Comparison of ENCODE assay signal across 16 cellular contexts in the genomic region with DNA sequence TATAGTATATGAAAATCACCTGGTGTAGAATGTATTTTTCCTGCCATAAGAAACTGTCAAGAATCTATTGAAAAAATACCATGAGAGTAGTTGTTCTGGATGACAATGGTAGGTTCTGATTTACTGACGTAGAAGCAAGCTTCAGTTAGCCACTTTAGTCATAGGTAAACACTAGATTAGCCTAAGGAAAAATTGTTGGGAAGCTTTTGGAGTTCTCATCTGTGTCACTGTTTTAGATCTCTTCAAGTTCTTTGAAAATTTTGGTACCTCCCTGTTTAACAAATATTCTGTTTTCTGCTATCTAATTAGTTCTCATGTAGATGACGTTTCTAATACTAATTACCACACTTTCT.
DNase-seq lines count a peak whose midpoint lies in the region; ATAC-seq and TF ChIP-seq lines count a peak whose summit lies in the region.
"Had no signal": no experiment of that assay in that cellular context is flagged by ENCODE, and none has a peak within 500 bp of the region (broad histone marks: within the 10 kb centered on the region; RNA-seq: fewer than 3 reads in every experiment).

No MANE protein-coding gene starts in this region.

- no peak overlapping the region for H3K4me2 ChIP-seq in OCI-LY7 (ENCODE audit: low read length)

- H3K9me2 ChIP-seq in OCI-LY7 (ENCODE audit: insufficient read depth, low read length): no peaks in the 10 kb centered on the region

- DNase-seq in ELR (ENCODE audit: low read depth) (peak; percentile 64), SK-N-MC (ENCODE audit: low read depth, low spot score) (no peak), epithelial cell of esophagus (ENCODE audit: low read depth) (peak; percentile 76), OCI-M1 (lab: John Stamatoyannopoulos, UW) (no peak), OCI-LY7 (ENCODE audit: low spot score) (no peak), GM13976 (ENCODE audit: low spot score) (no peak)
- DNase-seq in naive thymus-derived CD4-positive, alpha-beta T cell: no peak
- DNase-seq: DMS 273 treated with DMSO at 0.1 percent for 48 hours, glutamatergic neuron, natural killer cell, NCI-H2107, NCI-H526 treated with DMSO at 0.1 percent for 48 hours had no signal

- no peak overlapping the region for H2AFZ ChIP-seq in OCI-LY7 (ENCODE audit: low read length)

- no peaks in the 10 kb centered on the region for H3K27me3 ChIP-seq in naive thymus-derived CD4-positive, alpha-beta T cell (ENCODE audit: control insufficient read depth in 2 of 2, insufficient read depth in 2 of 2, low read length in 2 of 2)

- H3K4me3 Mint-ChIP-seq in naive thymus-derived CD4-positive, alpha-beta T cell: peak overlapping the region in 6 of 10 donors; percentile 4 to 70 (median 18)
- H3K4me3 Mint-ChIP-seq: B cell, natural killer cell had no signal

- H3K79me2 ChIP-seq in OCI-LY7 (ENCODE audit: insufficient read depth, low read depth, low read length): no peaks in the 10 kb centered on the region

- no TSS peak for BruUV-seq in OCI-LY7 (replicated peaks; lab: Mats Ljungman, UMichigan)

- H3K27ac ChIP-seq in SK-N-MC (no peak overlapping the region), OCI-LY7 (ENCODE audit: low read depth, low read length, poor library complexity, severe bottlenecking) (no peak overlapping the region)
- H3K27ac ChIP-seq in naive thymus-derived CD4-positive, alpha-beta T cell (ENCODE audit: low read depth, low read length): no peak overlapping the region
- H3K27ac ChIP-seq: HL-60, prostate gland had no signal

- no peaks in the 10 kb centered on the region for H4K20me1 ChIP-seq in OCI-LY7 (ENCODE audit: insufficient read depth, low read length)

- intact Hi-C loops in naive thymus-derived CD4-positive, alpha-beta T cell (cut with micrococcal nuclease): no loop called here
- intact Hi-C loops in OCI-LY7 (cut with micrococcal nuclease; ENCODE audit: unreplicated experiment): no loop called here

- TF ChIP-seq CTCF in epithelial cell of esophagus (IDR thresholded peaks at IDR 0.05; ENCODE audit: insufficient read depth, low read depth, low read length, missing control alignments) (no peak), OCI-LY7 (conservative IDR thresholded peaks at IDR 0.05; ENCODE audit: low read length) (no peak), GM13976 (IDR thresholded peaks at IDR 0.05; ENCODE audit: borderline replicate concordance, control extremely low read depth, extremely low read depth, insufficient read depth, missing control alignments) (no peak)

- no peaks in the 10 kb centered on the region for H3K9me3 ChIP-seq in SK-N-MC (ENCODE audit: low read depth, low read length)
- H3K9me3 ChIP-seq in naive thymus-derived CD4-positive, alpha-beta T cell (ENCODE audit: control insufficient read depth in 2 of 3, low read length in 3 of 3): peaks cover 0 to 4% (median 0%) of the 10 kb centered on the region in 3 experiments
- 0 out of 2 replicates have a peak, but pooled peaks cover 5% of the 10 kb centered on the region for H3K9me3 ChIP-seq in OCI-LY7 (ENCODE audit: low read length)
- H3K9me3 ChIP-seq: prostate gland had no signal

- H3K4me1 ChIP-seq in naive thymus-derived CD4-positive, alpha-beta T cell (ENCODE audit: control insufficient read depth in 2 of 2, insufficient read depth in 2 of 2, low read length in 2 of 2): peaks cover 0 to 6% of the 10 kb centered on the region in 2 donors
- H3K4me1 ChIP-seq in OCI-LY7 (ENCODE audit: insufficient read depth, low read length, poor library complexity, severe bottlenecking): no peaks in the 10 kb centered on the region
- H3K4me1 ChIP-seq: prostate gland had no signal

- H3K4me3 ChIP-seq in SK-N-MC (peak overlapping the region; percentile 22; the same call in 1 of the 2 replicates), epithelial cell of esophagus (ENCODE audit: low read length) (no peak overlapping the region), OCI-LY7 (ENCODE audit: low read depth, low read length, poor library complexity, severe bottlenecking) (no peak overlapping the region)
- no peak overlapping the region for H3K4me3 ChIP-seq in naive thymus-derived CD4-positive, alpha-beta T cell (ENCODE audit: low read length)
- H3K4me3 ChIP-seq: lung, prostate gland had no signal

- H3K9ac ChIP-seq in SK-N-MC (ENCODE audit: insufficient read length): no peak overlapping the region

- H3K36me3 ChIP-seq in SK-N-MC (ENCODE audit: insufficient read depth, low read length) (no peaks in the 10 kb centered on the region), OCI-LY7 (ENCODE audit: insufficient read depth, low read length) (no peaks in the 10 kb centered on the region)
- no peaks in the 10 kb centered on the region for H3K36me3 ChIP-seq in naive thymus-derived CD4-positive, alpha-beta T cell (ENCODE audit: control insufficient read depth in 2 of 3, insufficient read depth in 3 of 3, low read length in 3 of 3)
- H3K36me3 ChIP-seq: prostate gland had no signal

- peak overlapping the region in 8 of 9 donors; percentile 1 to 67 (median 27) for H3K27ac Mint-ChIP-seq in naive thymus-derived CD4-positive, alpha-beta T cell
- H3K27ac Mint-ChIP-seq: B cell, natural killer cell had no signal

- ATAC-seq in naive thymus-derived CD4-positive, alpha-beta T cell: no peak
- ATAC-seq: natural killer cell had no signal

- H3K4me1 Mint-ChIP-seq in naive thymus-derived CD4-positive, alpha-beta T cell: peaks cover 5 to 27% (median 18%) of the 10 kb centered on the region in 7 donors

- H3K9me3 Mint-ChIP-seq in naive thymus-derived CD4-positive, alpha-beta T cell: peaks cover 0 to 18% (median 6%) of the 10 kb centered on the region in 11 donors

- in situ Hi-C loops in GM13976 (cut with MboI; ENCODE audit: low sequenced_read_pairs, unreplicated experiment): no loop called here

- peaks cover 0 to 26% (median 18%) of the 10 kb centered on the region in 5 donors for H3K36me3 Mint-ChIP-seq in naive thymus-derived CD4-positive, alpha-beta T cell
- H3K36me3 Mint-ChIP-seq: natural killer cell had no signal

- CTCF ChIA-PET in naive thymus-derived CD4-positive, alpha-beta T cell (lab: Charles Lee): no interaction called here
- CTCF ChIA-PET in OCI-LY7 (lab: Charles Lee; ENCODE audit: unreplicated experiment): no interaction called here

- POLR2A ChIA-PET in naive thymus-derived CD4-positive, alpha-beta T cell (lab: Charles Lee): no interaction called here
- POLR2A ChIA-PET in OCI-LY7 (lab: Charles Lee): no interaction called here

- H3K27me3 Mint-ChIP-seq in naive thymus-derived CD4-positive, alpha-beta T cell: no peaks in the 10 kb centered on the region
- H3K27me3 Mint-ChIP-seq: B cell had no signal

Comparison
In these comparisons a context has a peak if more than half of its experiments do, and no peak if none do; other contexts are left out.
1. DNase-seq: peak in ELR (single experiment) and epithelial cell of esophagus (single experiment); none in SK-N-MC (single experiment), naive thymus-derived CD4-positive, alpha-beta T cell (0 of 9), OCI-M1 (single experiment), OCI-LY7 (single experiment) and GM13976 (single experiment).